In the genomic region with DNA sequence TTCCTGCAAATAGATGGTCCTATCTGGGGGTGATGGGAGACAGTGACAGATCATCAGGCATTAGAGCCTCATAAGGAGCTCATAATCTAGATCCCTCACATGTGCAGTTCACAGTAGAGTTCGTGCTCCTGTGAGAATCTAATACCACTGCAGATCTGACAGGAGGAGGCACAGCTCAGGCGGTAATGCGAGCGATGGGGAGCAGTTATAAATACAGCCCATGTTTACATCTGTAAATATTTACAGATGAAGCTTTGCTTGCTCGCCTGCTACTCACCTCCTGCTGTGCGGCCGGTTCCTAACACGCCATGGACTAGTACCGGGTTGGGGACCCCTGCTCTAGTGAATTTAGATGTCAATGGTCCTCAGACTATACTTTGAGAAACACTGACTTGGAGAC, we compare ENCODE assay signal across 1 cellular context.
TF ChIP-seq lines count a peak whose summit lies in the region.

No MANE protein-coding gene starts in this region.

TF ChIP-seq in GM23338, 12 proteins besides CTCF, POLR2A, EP300 and RAD21 (continued from another document):
- TF ChIP-seq, protein P1, sequence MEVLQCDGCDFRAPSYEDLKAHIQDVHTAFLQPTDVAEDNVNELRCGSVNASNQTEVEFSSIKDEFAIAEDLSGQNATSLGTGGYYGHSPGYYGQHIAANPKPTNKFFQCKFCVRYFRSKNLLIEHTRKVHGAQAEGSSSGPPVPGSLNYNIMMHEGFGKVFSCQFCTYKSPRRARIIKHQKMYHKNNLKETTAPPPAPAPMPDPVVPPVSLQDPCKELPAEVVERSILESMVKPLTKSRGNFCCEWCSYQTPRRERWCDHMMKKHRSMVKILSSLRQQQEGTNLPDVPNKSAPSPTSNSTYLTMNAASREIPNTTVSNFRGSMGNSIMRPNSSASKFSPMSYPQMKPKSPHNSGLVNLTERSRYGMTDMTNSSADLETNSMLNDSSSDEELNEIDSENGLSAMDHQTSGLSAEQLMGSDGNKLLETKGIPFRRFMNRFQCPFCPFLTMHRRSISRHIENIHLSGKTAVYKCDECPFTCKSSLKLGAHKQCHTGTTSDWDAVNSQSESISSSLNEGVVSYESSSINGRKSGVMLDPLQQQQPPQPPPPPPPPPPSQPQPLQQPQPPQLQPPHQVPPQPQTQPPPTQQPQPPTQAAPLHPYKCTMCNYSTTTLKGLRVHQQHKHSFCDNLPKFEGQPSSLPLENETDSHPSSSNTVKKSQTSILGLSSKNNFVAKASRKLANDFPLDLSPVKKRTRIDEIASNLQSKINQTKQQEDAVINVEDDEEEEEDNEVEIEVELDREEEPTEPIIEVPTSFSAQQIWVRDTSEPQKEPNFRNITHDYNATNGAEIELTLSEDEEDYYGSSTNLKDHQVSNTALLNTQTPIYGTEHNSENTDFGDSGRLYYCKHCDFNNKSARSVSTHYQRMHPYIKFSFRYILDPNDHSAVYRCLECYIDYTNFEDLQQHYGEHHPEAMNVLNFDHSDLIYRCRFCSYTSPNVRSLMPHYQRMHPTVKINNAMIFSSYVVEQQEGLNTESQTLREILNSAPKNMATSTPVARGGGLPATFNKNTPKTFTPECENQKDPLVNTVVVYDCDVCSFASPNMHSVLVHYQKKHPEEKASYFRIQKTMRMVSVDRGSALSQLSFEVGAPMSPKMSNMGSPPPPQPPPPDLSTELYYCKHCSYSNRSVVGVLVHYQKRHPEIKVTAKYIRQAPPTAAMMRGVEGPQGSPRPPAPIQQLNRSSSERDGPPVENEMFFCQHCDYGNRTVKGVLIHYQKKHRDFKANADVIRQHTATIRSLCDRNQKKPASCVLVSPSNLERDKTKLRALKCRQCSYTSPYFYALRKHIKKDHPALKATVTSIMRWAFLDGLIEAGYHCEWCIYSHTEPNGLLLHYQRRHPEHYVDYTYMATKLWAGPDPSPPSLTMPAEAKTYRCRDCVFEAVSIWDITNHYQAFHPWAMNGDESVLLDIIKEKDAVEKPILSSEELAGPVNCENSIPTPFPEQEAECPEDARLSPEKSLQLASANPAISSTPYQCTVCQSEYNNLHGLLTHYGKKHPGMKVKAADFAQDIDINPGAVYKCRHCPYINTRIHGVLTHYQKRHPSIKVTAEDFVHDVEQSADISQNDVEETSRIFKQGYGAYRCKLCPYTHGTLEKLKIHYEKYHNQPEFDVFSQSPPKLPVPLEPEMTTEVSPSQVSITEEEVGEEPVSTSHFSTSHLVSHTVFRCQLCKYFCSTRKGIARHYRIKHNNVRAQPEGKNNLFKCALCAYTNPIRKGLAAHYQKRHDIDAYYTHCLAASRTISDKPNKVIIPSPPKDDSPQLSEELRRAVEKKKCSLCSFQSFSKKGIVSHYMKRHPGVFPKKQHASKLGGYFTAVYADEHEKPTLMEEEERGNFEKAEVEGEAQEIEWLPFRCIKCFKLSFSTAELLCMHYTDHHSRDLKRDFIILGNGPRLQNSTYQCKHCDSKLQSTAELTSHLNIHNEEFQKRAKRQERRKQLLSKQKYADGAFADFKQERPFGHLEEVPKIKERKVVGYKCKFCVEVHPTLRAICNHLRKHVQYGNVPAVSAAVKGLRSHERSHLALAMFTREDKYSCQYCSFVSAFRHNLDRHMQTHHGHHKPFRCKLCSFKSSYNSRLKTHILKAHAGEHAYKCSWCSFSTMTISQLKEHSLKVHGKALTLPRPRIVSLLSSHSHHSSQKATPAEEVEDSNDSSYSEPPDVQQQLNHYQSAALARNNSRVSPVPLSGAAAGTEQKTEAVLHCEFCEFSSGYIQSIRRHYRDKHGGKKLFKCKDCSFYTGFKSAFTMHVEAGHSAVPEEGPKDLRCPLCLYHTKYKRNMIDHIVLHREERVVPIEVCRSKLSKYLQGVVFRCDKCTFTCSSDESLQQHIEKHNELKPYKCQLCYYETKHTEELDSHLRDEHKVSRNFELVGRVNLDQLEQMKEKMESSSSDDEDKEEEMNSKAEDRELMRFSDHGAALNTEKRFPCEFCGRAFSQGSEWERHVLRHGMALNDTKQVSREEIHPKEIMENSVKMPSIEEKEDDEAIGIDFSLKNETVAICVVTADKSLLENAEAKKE (CRISPR knock-in tag; IDR thresholded peaks at IDR 0.05) = no peak
